ENCODE assay signal across 21 cellular contexts in the genomic region with DNA sequence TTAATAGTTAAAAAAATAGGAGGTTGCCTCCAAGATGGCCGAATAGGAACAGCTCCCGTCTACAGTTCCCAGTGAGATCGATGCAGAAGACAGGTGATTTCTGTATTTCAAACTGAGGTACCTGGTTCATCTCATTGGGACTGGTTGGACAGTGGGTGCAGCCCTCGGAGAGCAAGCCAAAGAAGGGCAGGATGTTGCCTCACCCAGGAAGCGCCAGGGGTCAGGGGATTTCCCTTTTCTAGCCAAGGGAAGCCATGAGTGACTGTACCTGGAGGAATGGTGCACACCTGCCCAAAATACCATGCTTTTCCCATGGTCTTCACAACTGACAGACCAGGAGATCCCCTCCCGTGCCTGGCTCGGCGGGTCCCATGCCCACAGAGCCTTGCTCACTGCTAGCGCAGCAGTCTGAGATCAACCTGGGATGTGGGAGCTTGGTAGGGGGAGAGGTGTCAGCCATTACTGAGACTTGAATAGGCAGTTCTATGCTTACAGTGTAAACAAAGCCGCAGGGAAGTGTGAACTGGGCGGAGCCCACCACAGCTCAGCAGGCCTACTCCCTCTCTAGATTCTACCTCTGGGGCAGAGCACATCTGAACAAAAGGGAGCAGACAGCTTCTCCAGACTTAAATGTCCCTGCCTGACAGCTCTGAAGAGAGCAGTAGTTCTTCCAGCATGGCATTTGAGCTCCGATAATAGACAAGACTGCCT.
"Had no signal": no experiment of that assay in that cellular context is flagged by ENCODE, and none has a peak within 500 bp of the region (broad histone marks: within the 10 kb centered on the region; RNA-seq: fewer than 3 reads in every experiment).

No MANE protein-coding gene starts in this region.

- H3K27me3 Mint-ChIP-seq: activated CD4-positive, alpha-beta T cell treated with anti-CD3 and anti-CD28 coated beads, Interleukin-2, amount 10 ng/mL, durations not matched to agents 7 days and 5 days; activated naive CD4-positive, alpha-beta T cell treated with anti-CD3 and anti-CD28 coated beads, Interleukin-2, amount 10 ng/mL, durations not matched to agents 7 days and 5 days had no signal

- H3K27me3 ChIP-seq: heart left ventricle, neutrophil, pancreas, transverse colon had no signal

- H3K4me1 Mint-ChIP-seq: activated naive CD4-positive, alpha-beta T cell treated with anti-CD3 and anti-CD28 coated beads, Interleukin-2, amount 10 ng/mL, durations not matched to agents 7 days and 5 days; nephron had no signal

- DNase-seq: activated CD4-positive, alpha-beta T cell treated with anti-CD3 and anti-CD28 coated beads, Interleukin-2, amount 10 ng/mL, durations not matched to agents 7 days and 5 days; activated CD8-positive, alpha-beta memory T cell treated with anti-CD3 and anti-CD28 coated beads, Interleukin-2, amount 50 U/mL, for 48 hours; activated naive CD4-positive, alpha-beta T cell treated with anti-CD3 and anti-CD28 coated beads, Interleukin-2, amount 10 ng/mL, durations not matched to agents 7 days and 5 days; activated T-cell treated with anti-CD3 and anti-CD28 coated beads, Interleukin-2, amount 50 U/mL, for 4 hours; amygdala; cerebellar nuclear complex; heart left ventricle; mammary epithelial cell; midbrain; right cardiac atrium; stimulated activated CD4-positive, alpha-beta T cell treated with anti-CD3 and anti-CD28 coated beads, Interleukin-12 subunit alpha, Interleukin-12 subunit beta, amount 100 ng/mL, for 4 hours; stimulated activated CD4-positive, alpha-beta T cell treated with anti-CD3 and anti-CD28 coated beads, Interleukin-4, amount 100 ng/mL, for 4 hours; transverse colon had no signal

- H3K4me3 ChIP-seq: coronary artery, heart left ventricle, pancreas, psoas muscle, transverse colon had no signal

- H3K4me1 ChIP-seq: heart left ventricle, pancreas, psoas muscle, transverse colon had no signal

- H3K4me3 Mint-ChIP-seq: activated CD4-positive, alpha-beta T cell treated with anti-CD3 and anti-CD28 coated beads, Interleukin-2, amount 10 ng/mL, durations not matched to agents 7 days and 5 days; activated naive CD4-positive, alpha-beta T cell treated with anti-CD3 and anti-CD28 coated beads, Interleukin-2, amount 10 ng/mL, durations not matched to agents 7 days and 5 days; activated T-cell treated with anti-CD3 and anti-CD28 coated beads, Interleukin-2, amount 50 U/mL, for 4 hours; nephron; T-helper 1 cell treated with Interleukin-12 subunit alpha and Interleukin-12 subunit beta and Interleukin-4 antibody, amounts not matched to agents 30 μg/mL and 1 μg/mL, for 36 hours had no signal

- H3K36me3 ChIP-seq: pancreas had no signal

- H3K27ac ChIP-seq: coronary artery, epithelial cell of prostate, heart left ventricle, neutrophil, pancreas, psoas muscle, transverse colon had no signal

- H3K27ac Mint-ChIP-seq: activated CD4-positive, alpha-beta T cell treated with anti-CD3 and anti-CD28 coated beads, Interleukin-2, amount 10 ng/mL, durations not matched to agents 7 days and 5 days; nephron; T-helper 1 cell treated with Interleukin-12 subunit alpha and Interleukin-12 subunit beta and Interleukin-4 antibody, amounts not matched to agents 30 μg/mL and 1 μg/mL, for 36 hours had no signal

- ATAC-seq: activated T-cell treated with anti-CD3 and anti-CD28 coated beads, Interleukin-2, amount 50 U/mL, for 4 hours; heart left ventricle; left lobe of liver; pancreas; psoas muscle; right cardiac atrium had no signal

- H3K9me3 ChIP-seq: neutrophil, pancreas, transverse colon had no signal
